In genomic region chr19:1417145-1417544, GRCh38 we compare ENCODE assay signal across 9 cellular contexts. TPM values are rescaled to one million over a fixed set of nuclear protein-coding genes. Genes with fewer than 3 reads are reported as not detected.
DNase-seq lines count a peak whose midpoint lies in the region; ATAC-seq and TF ChIP-seq lines count a peak whose summit lies in the region.
"Had no signal": no experiment of that assay in that cellular context is flagged by ENCODE, and none has a peak within 500 bp of the region (broad histone marks: within the 10 kb centered on the region; RNA-seq: fewer than 3 reads in every experiment).

No MANE protein-coding gene starts in this region.

- peak overlapping the region in 1 of 2 donors; percentile 1 for H3K9ac ChIP-seq in liver (ENCODE audit: low read depth in 1 of 2, low read length in 2 of 2)

- no peak for DNase-seq in natural killer cell
- DNase-seq in natural killer cell treated with Interleukin-12 subunit alpha and Interleukin-12 subunit beta and Interleukin-15 and Interleukin-18, amount 100 ng/mL, for 72 hours (ENCODE audit: low spot score), result no peak
- no peak for DNase-seq in vagina (ENCODE audit: extremely low spot score in 2 of 2)
- no peak for DNase-seq in NCI-H1092 (lab: John Stamatoyannopoulos, UW)
- DNase-seq: activated CD8-positive, alpha-beta memory T cell treated with anti-CD3 and anti-CD28 coated beads, Interleukin-2, amount 10 ng/mL, durations not matched to agents 7 days and 5 days; effector memory CD4-positive, alpha-beta T cell; NCI-H187 treated with DMSO at 0.1 percent for 48 hours had no signal

- no peak for TF ChIP-seq RAD21 in liver (IDR thresholded peaks at IDR 0.05)

- WGBS in liver, result 77% methylated on average over 21 of the region's 21 CpGs

- H3K9me3 ChIP-seq in liver (ENCODE audit: control insufficient read depth in 4 of 4, low read length in 3 of 4) (no peaks in the 10 kb centered on the region), vagina (no peaks in the 10 kb centered on the region)

- no peaks in the 10 kb centered on the region for H3K27me3 Mint-ChIP-seq in natural killer cell (ENCODE audit: low read depth in 2 of 2)
- no peaks in the 10 kb centered on the region for H3K27me3 Mint-ChIP-seq in natural killer cell treated with Interleukin-12 subunit alpha and Interleukin-12 subunit beta and Interleukin-15 and Interleukin-18, amount 100 ng/mL, for 72 hours
- H3K27me3 Mint-ChIP-seq: activated CD8-positive, alpha-beta memory T cell treated with anti-CD3 and anti-CD28 coated beads, Interleukin-2, amount 10 ng/mL, durations not matched to agents 7 days and 5 days had no signal

- peak overlapping the region; percentile 81 to 91 for H3K27ac ChIP-seq in liver (ENCODE audit: low read depth in 1 of 2, low read length in 2 of 2)
- H3K27ac ChIP-seq in vagina, result peak overlapping the region; percentile 87

- no peaks in the 10 kb centered on the region for H3K9me3 Mint-ChIP-seq in natural killer cell
- no peaks in the 10 kb centered on the region for H3K9me3 Mint-ChIP-seq in natural killer cell treated with Interleukin-12 subunit alpha and Interleukin-12 subunit beta and Interleukin-15 and Interleukin-18, amount 100 ng/mL, for 72 hours

- H3K4me3 Mint-ChIP-seq in natural killer cell, result no peak overlapping the region
- H3K4me3 Mint-ChIP-seq in natural killer cell treated with Interleukin-12 subunit alpha and Interleukin-12 subunit beta and Interleukin-15 and Interleukin-18, amount 100 ng/mL, for 72 hours, result no peak overlapping the region
- H3K4me3 Mint-ChIP-seq: activated CD8-positive, alpha-beta memory T cell treated with anti-CD3 and anti-CD28 coated beads, Interleukin-2, amount 10 ng/mL, durations not matched to agents 7 days and 5 days had no signal

- intact Hi-C loops in natural killer cell (cut with micrococcal nuclease), result no loop called here
- intact Hi-C loops in vagina (cut with DNase I), result no loop called here

- H3K4me3 ChIP-seq in liver (ENCODE audit: low read depth in 1 of 3, low read length in 3 of 3) (no peak overlapping the region), vagina (no peak overlapping the region)

- ATAC-seq in natural killer cell (no peak), GM19324 (IDR thresholded peaks at IDR 0.05; ENCODE audit: low FRiP score, unreplicated experiment) (no peak)
- ATAC-seq in natural killer cell treated with Interleukin-12 subunit alpha and Interleukin-12 subunit beta and Interleukin-15 and Interleukin-18, amount 100 ng/mL, for 72 hours, result no peak
- ATAC-seq: activated CD8-positive, alpha-beta memory T cell treated with anti-CD3 and anti-CD28 coated beads, Interleukin-2, amount 10 ng/mL, durations not matched to agents 7 days and 5 days had no signal

- no peak for TF ChIP-seq CTCF in natural killer cell (IDR thresholded peaks at IDR 0.05)
- no peak for TF ChIP-seq CTCF in liver (IDR thresholded peaks at IDR 0.05; ENCODE audit: low read depth, low read length, missing input control)
- TF ChIP-seq CTCF in vagina (IDR thresholded peaks at IDR 0.05), result no peak

- H3K36me3 ChIP-seq in liver (ENCODE audit: control insufficient read depth in 4 of 4, insufficient read depth in 3 of 4, low read depth in 1 of 4, low read length in 3 of 4) (peaks cover 11 to 22% (median 16%) of the 10 kb centered on the region in 4 donors), vagina (peaks cover 0 to 33% of the 10 kb centered on the region in 2 donors)

- H3K4me1 Mint-ChIP-seq in natural killer cell, result peaks cover 43 to 55% of the 10 kb centered on the region in 2 donors
- peaks cover 29 to 34% of the 10 kb centered on the region in 2 donors for H3K4me1 Mint-ChIP-seq in natural killer cell treated with Interleukin-12 subunit alpha and Interleukin-12 subunit beta and Interleukin-15 and Interleukin-18, amount 100 ng/mL, for 72 hours (ENCODE audit: low read depth in 2 of 2)

- peaks cover 5% of the 10 kb centered on the region for H3K36me3 Mint-ChIP-seq in natural killer cell
- H3K36me3 Mint-ChIP-seq in natural killer cell treated with Interleukin-12 subunit alpha and Interleukin-12 subunit beta and Interleukin-15 and Interleukin-18, amount 100 ng/mL, for 72 hours, result peaks cover 5% of the 10 kb centered on the region

- H3K4me1 ChIP-seq in liver (ENCODE audit: control insufficient read depth in 4 of 4, insufficient read depth in 4 of 4, low read length in 3 of 4) (peaks cover 30 to 58% (median 47%) of the 10 kb centered on the region in 4 donors), vagina (peaks cover 63% of the 10 kb centered on the region)

- TF ChIP-seq POLR2A in vagina (IDR thresholded peaks at IDR 0.05), result no peak

- H3K27ac Mint-ChIP-seq in natural killer cell, result peak overlapping the region; percentile 21 to 29
- H3K27ac Mint-ChIP-seq in natural killer cell treated with Interleukin-12 subunit alpha and Interleukin-12 subunit beta and Interleukin-15 and Interleukin-18, amount 100 ng/mL, for 72 hours, result no peak overlapping the region
- H3K27ac Mint-ChIP-seq: activated CD8-positive, alpha-beta memory T cell treated with anti-CD3 and anti-CD28 coated beads, Interleukin-2, amount 10 ng/mL, durations not matched to agents 7 days and 5 days had no signal

- H3K27me3 ChIP-seq in liver (ENCODE audit: control insufficient read depth in 4 of 4, insufficient read depth in 4 of 4, low read length in 3 of 4) (no peaks in the 10 kb centered on the region), vagina (no peaks in the 10 kb centered on the region)

TF ChIP-seq in liver, 16 proteins besides CTCF, POLR2A, EP300 and RAD21:
- peak in 1 of 2 donors; percentile 4 for TF ChIP-seq HNF4A (conservative IDR thresholded peaks at IDR 0.05)
- no peak for TF ChIP-seq YY1 (IDR thresholded peaks at IDR 0.05)

RNA-seq across cellular contexts. Expression of gene DAZAP1, which starts 9.8 kb away (rescaled TPM):
- total RNA-seq in natural killer cell (100 to 1,000 TPM; 166 to 207 (median 170) TPM), liver (10 to 100 TPM; 30.0 to 45.0 TPM), vagina (29.7 TPM)
- total RNA-seq in natural killer cell treated with Interleukin-12 subunit alpha and Interleukin-12 subunit beta and Interleukin-15 and Interleukin-18, amount 100 ng/mL, for 72 hours, result 100 to 1,000 TPM; 233 to 282 TPM
- 10 to 100 TPM in 1 of 2 donors, 1 to 10 TPM in 1; 5.4 to 29.4 TPM for polyA plus RNA-seq in liver

RNA-seq across cellular contexts. Expression of gene GAMT, which starts 15.8 kb away (rescaled TPM):
- total RNA-seq in natural killer cell (1 to 10 TPM; 5.1 to 7.5 (median 7.1) TPM), liver (100 to 1,000 TPM in 1 of 2 donors, 10 to 100 TPM in 1; 76.2 to 181 TPM), vagina (29.0 TPM)
- 10 to 100 TPM in 1 of 2 donors, 1 to 10 TPM in 1; 5.2 to 15.6 TPM for total RNA-seq in natural killer cell treated with Interleukin-12 subunit alpha and Interleukin-12 subunit beta and Interleukin-15 and Interleukin-18, amount 100 ng/mL, for 72 hours
- polyA plus RNA-seq in liver, result 100 to 1,000 TPM; 367 to 394 TPM

RNA-seq across cellular contexts. Expression of gene RPS15, which starts 21.1 kb away (rescaled TPM):
- total RNA-seq in natural killer cell, result 100 to 1,000 TPM; 731 to 872 (median 837) TPM
- 1,000 to 10,000 TPM in 1 of 2 donors, 100 to 1,000 TPM in 1; 757 to 1,081 TPM for total RNA-seq in natural killer cell treated with Interleukin-12 subunit alpha and Interleukin-12 subunit beta and Interleukin-15 and Interleukin-18, amount 100 ng/mL, for 72 hours
- 100 to 1,000 TPM; 296 to 408 TPM for total RNA-seq in liver
- 100 to 1,000 TPM; 420 to 954 TPM for polyA plus RNA-seq in liver
- total RNA-seq in vagina, result 3,906 TPM

RNA-seq across cellular contexts. Expression of gene APC2, which starts 32.8 kb away (rescaled TPM):
- total RNA-seq in natural killer cell, result under 1 TPM; 0.14 to 0.58 (median 0.27) TPM
- total RNA-seq in natural killer cell treated with Interleukin-12 subunit alpha and Interleukin-12 subunit beta and Interleukin-15 and Interleukin-18, amount 100 ng/mL, for 72 hours, result under 1 TPM; 0.05 to 0.17 TPM
- total RNA-seq in liver, result under 1 TPM; under 0.01 to 0.05 TPM
- under 1 TPM; 0.01 to 0.06 TPM for polyA plus RNA-seq in liver
- 1.2 TPM for total RNA-seq in vagina

RNA-seq across cellular contexts. Expression of gene NDUFS7, which starts 33.4 kb away (rescaled TPM):
- total RNA-seq in natural killer cell (10 to 100 TPM; 60.8 to 67.9 (median 66.6) TPM), liver (10 to 100 TPM; 54.4 to 85.7 TPM), vagina (141 TPM)
- 10 to 100 TPM; 89.1 to 89.5 TPM for total RNA-seq in natural killer cell treated with Interleukin-12 subunit alpha and Interleukin-12 subunit beta and Interleukin-15 and Interleukin-18, amount 100 ng/mL, for 72 hours
- 100 to 1,000 TPM; 170 to 185 TPM for polyA plus RNA-seq in liver

Comparison
In these comparisons a context has a peak if more than half of its experiments do, and no peak if none do; other contexts are left out.
1. H3K27ac Mint-ChIP-seq: peak in natural killer cell (2 of 2); none in natural killer cell treated with Interleukin-12 subunit alpha and Interleukin-12 subunit beta and Interleukin-15 and Interleukin-18, amount 100 ng/mL, for 72 hours (0 of 2).